ENCODE assay signal across 2 cellular contexts in the genomic region with DNA sequence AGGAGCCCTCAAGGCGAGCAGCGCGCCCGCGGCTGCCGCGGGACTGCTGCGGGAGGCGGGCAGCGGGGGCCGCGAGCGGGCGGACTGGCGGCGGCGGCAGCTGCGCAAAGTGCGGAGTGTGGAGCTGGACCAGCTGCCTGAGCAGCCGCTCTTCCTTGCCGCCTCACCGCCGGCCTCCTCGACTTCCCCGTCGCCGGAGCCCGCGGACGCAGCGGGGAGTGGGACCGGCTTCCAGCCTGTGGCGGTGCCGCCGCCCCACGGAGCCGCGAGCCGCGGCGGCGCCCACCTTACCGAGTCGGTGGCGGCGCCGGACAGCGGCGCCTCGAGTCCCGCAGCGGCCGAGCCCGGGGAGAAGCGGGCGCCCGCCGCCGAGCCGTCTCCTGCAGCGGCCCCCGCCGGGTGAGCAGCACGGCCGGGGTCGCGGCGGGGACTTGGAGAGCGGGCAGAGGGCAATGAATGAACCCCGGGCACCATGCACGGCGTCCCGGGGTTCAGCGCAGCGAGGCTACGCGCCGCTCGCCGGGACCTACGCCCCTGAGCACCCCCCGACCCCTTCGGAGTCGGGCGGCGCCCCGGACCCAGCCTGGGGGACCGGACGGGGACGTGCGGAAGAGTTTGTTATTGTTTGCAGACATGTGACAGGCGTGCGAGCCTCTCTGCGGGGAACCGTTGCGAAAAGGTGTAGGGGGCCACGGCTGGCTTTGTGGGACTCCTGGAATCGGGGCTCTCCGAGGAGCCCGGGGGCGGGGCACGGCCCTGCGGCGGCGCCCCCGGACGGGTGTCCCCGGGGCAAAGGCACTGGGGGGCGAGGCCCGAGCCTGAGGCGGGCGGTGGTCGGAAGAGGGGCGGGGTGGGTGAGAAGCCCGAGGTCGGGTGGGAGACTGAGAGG.
TF ChIP-seq lines count a peak whose summit lies in the region.

No MANE protein-coding gene starts in this region.

TF ChIP-seq in GM12891, 5 proteins besides CTCF, POLR2A, EP300 and RAD21 (continued from another document):
- TF ChIP-seq TAF1 (IDR thresholded peaks at IDR 0.05; ENCODE audit: low read depth, low read length) = no peak; the same call in 1 of the 2 replicates

TF ChIP-seq in endothelial cell of umbilical vein, 7 proteins besides CTCF, POLR2A, EP300 and RAD21 (continued from another document):
- TF ChIP-seq, protein P1, sequence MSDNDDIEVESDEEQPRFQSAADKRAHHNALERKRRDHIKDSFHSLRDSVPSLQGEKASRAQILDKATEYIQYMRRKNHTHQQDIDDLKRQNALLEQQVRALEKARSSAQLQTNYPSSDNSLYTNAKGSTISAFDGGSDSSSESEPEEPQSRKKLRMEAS (IDR thresholded peaks at IDR 0.05; ENCODE audit: insufficient read depth, insufficient read length) = no peak
- peak; percentile 11 for TF ChIP-seq POLR2AphosphoS5 (IDR thresholded peaks at IDR 0.05; ENCODE audit: insufficient read depth, low read depth, low read length)
